ENCODE assay signal across 17 cellular contexts in the genomic region with DNA sequence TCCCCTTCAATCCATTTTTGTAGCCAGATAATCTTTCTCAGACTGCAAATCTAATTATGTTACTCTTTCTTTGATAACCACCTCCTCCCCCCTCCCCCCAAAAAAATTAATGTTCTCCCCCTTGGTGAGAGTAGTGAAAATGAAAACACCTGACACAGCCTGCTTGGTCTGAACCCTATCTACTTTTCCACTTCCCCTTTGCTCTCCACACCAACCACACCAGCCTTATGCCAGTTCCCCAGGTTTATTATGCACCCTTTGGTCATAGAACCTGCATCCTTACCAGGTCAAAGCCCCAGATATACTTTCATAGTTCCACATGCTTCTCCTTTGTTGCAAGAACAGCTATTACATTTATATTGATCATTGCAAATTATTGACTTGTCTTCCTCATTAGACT. TPM values are rescaled to one million over a fixed set of nuclear protein-coding genes. Genes with fewer than 3 reads are reported as not detected.
A peak's percentile ranks its signal among the peaks of the same experiment; 100 is the strongest.
DNase-seq lines count a peak whose midpoint lies in the region; ATAC-seq and TF ChIP-seq lines count a peak whose summit lies in the region.
"Had no signal": no experiment of that assay in that cellular context is flagged by ENCODE, and none has a peak within 500 bp of the region (broad histone marks: within the 10 kb centered on the region; RNA-seq: fewer than 3 reads in every experiment).

No MANE protein-coding gene starts in this region.

- H3K4me3 Mint-ChIP-seq in IgD-negative memory B cell (no peak overlapping the region), endodermal cell (no peak overlapping the region)
- H3K4me3 Mint-ChIP-seq: dendritic cell treated with granulocyte-macrophage colony-stimulating factor and Interleukin-4, amounts not matched to agents 40 ng/mL and 50 ng/mL, for 4 days; stimulated activated naive CD8-positive, alpha-beta T cell treated with anti-CD3 and anti-CD28 coated beads, Interleukin-15, amount 100 ng/mL, for 72 hours had no signal

- no peaks in the 10 kb centered on the region for H3K36me3 ChIP-seq in endodermal cell (ENCODE audit: control insufficient read depth, insufficient read depth, low read length)
- H3K36me3 ChIP-seq: SJCRH30 had no signal

- H3K9me3 Mint-ChIP-seq in IgD-negative memory B cell (peaks cover 0 to 11% (median 8%) of the 10 kb centered on the region in 3 donors), endodermal cell (peaks cover 3% of the 10 kb centered on the region)

- H3K9me3 ChIP-seq in endodermal cell (ENCODE audit: control insufficient read depth, low read length): peaks cover 2% of the 10 kb centered on the region

- no peak for DNase-seq in Ammon's horn (ENCODE audit: low spot score)
- DNase-seq in SK-N-DZ (ENCODE audit: low spot score): no peak
- DNase-seq in endodermal cell: no peak
- no peak for DNase-seq in globus pallidus (ENCODE audit: low spot score)
- DNase-seq: activated T-cell treated with anti-CD3 and anti-CD28 coated beads for 4 hours; C1 segment of cervical spinal cord; NCI-H1105 treated with DMSO at 0.1 percent for 48 hours; NCI-H69; SJCRH30; stimulated activated naive CD8-positive, alpha-beta T cell treated with anti-CD3 and anti-CD28 coated beads, Interleukin-15, amount 100 ng/mL, for 72 hours had no signal

- H3K36me3 Mint-ChIP-seq in IgD-negative memory B cell: peaks cover 2% of the 10 kb centered on the region
- no peaks in the 10 kb centered on the region for H3K36me3 Mint-ChIP-seq in endodermal cell (ENCODE audit: low read depth)

- H3K4me3 ChIP-seq in endodermal cell (ENCODE audit: low read length): no peak overlapping the region
- H3K4me3 ChIP-seq: SJCRH30 had no signal

- H3K4me1 Mint-ChIP-seq in IgD-negative memory B cell: peaks cover 0 to 6% (median 0%) of the 10 kb centered on the region in 3 donors
- H3K4me1 Mint-ChIP-seq in endodermal cell: peaks cover 27% of the 10 kb centered on the region

- no peak overlapping the region for H3K9ac ChIP-seq in endodermal cell (ENCODE audit: extremely low read depth, low read length, poor library complexity, severe bottlenecking)

- H3K27me3 Mint-ChIP-seq in IgD-negative memory B cell (no peaks in the 10 kb centered on the region), endodermal cell (ENCODE audit: insufficient read depth) (peaks cover 8% of the 10 kb centered on the region)
- H3K27me3 Mint-ChIP-seq: dendritic cell treated with granulocyte-macrophage colony-stimulating factor and Interleukin-4, amounts not matched to agents 40 ng/mL and 50 ng/mL, for 4 days; stimulated activated naive CD8-positive, alpha-beta T cell treated with anti-CD3 and anti-CD28 coated beads, Interleukin-15, amount 100 ng/mL, for 72 hours had no signal

- H3K27ac ChIP-seq in endodermal cell (ENCODE audit: low read depth, low read length): no peak overlapping the region
- H3K27ac ChIP-seq: SJCRH30 had no signal

- no peaks in the 10 kb centered on the region for H3K27me3 ChIP-seq in endodermal cell (ENCODE audit: control insufficient read depth, insufficient read depth, low read length, poor library complexity, severe bottlenecking)
- H3K27me3 ChIP-seq: SJCRH30 had no signal

- H3K27ac Mint-ChIP-seq in IgD-negative memory B cell (peak overlapping the region in 2 of 3 donors; percentile 5 to 12), endodermal cell (no peak overlapping the region)
- H3K27ac Mint-ChIP-seq: dendritic cell treated with granulocyte-macrophage colony-stimulating factor and Interleukin-4, amounts not matched to agents 40 ng/mL and 50 ng/mL, for 4 days; stimulated activated naive CD8-positive, alpha-beta T cell treated with anti-CD3 and anti-CD28 coated beads, Interleukin-15, amount 100 ng/mL, for 72 hours had no signal

- H3K4me1 ChIP-seq in endodermal cell (ENCODE audit: control insufficient read depth, insufficient read depth, low read length): peaks cover 5% of the 10 kb centered on the region

- TF ChIP-seq CTCF in endodermal cell (conservative IDR thresholded peaks at IDR 0.05): no peak

- peak; percentile 94 for ATAC-seq in GM18867 (IDR thresholded peaks at IDR 0.05; ENCODE audit: unreplicated experiment)
- peak; percentile 86 for ATAC-seq in GM21447 (IDR thresholded peaks at IDR 0.05; ENCODE audit: unreplicated experiment)
- ATAC-seq in HG02981 (IDR thresholded peaks at IDR 0.05; ENCODE audit: unreplicated experiment): peak; percentile 91
- ATAC-seq: stimulated activated naive CD8-positive, alpha-beta T cell treated with anti-CD3 and anti-CD28 coated beads, Interleukin-15, amount 100 ng/mL, for 72 hours had no signal

RNA-seq across cellular contexts. Expression of a gene that starts 19.4 kb away (rescaled TPM):
- polyA plus RNA-seq in IgD-negative memory B cell: 45.6 TPM
- polyA plus RNA-seq in SK-N-DZ (2014; cell fraction: cytosol; rRNA removed): 271 and 365 TPM in 2 replicates
- 293 and 588 TPM in 2 replicates for polyA plus RNA-seq in SK-N-DZ (2014; cell fraction: nucleus; rRNA removed)
- 10 to 100 TPM; 72.7 to 89.8 TPM for total RNA-seq in endodermal cell
- 99.5 TPM for polyA plus RNA-seq in endodermal cell (2013, experiment 1 of 2)
- 128 TPM for polyA plus RNA-seq in endodermal cell (2013, experiment 2 of 2)

RNA-seq across cellular contexts. Expression of a gene that starts 53.5 kb away (rescaled TPM):
- polyA plus RNA-seq in IgD-negative memory B cell: not detected
- polyA plus RNA-seq in SK-N-DZ (2014; cell fraction: cytosol; rRNA removed): not detected in 2 replicates
- polyA plus RNA-seq in SK-N-DZ (2014; cell fraction: nucleus; rRNA removed): not detected in 2 replicates
- total RNA-seq in endodermal cell: under 1 TPM in 1 of 2 donors, not detected in 1; 0.13 TPM
- 0.14 TPM for polyA plus RNA-seq in endodermal cell (2013, experiment 1 of 2)
- polyA plus RNA-seq in endodermal cell (2013, experiment 2 of 2): 0.29 TPM
- total RNA-seq: mucosa of gallbladder, pulmonary artery endothelial cell, SJCRH30 had no signal
